Comparison of ENCODE assay signal across 22 cellular contexts in the genomic region with DNA sequence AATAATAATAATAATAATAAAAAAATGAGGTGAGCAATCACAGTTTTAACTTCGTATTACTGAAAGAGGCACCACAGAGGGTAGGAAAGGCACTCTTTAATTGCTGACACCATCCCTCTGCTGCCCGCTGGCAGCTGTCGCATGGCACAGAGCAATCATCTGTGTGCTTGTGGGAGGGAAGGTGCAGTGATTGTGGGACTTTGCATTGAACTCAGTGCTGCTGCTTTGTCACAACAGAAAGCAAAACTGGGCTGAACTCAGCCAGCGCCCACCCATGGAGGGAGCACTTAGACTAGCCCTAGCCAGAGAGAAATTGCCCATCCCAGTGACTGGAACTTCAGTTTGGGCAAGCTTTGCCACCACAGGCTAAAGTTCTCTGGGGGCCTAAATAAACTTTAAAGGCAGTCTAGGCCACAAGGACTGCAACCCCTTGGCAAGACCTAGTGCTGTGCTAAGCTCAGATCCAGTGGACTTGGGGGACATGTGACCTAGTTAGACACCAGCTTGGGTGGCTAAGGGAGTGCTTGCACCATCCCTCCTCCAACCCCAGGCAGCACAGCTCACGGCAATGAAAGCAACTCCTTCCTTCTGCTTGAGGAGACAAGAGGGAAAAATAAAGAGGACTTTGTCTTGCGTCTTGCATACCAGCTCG.
"Had no signal": no experiment of that assay in that cellular context is flagged by ENCODE, and none has a peak within 500 bp of the region (broad histone marks: within the 10 kb centered on the region; RNA-seq: fewer than 3 reads in every experiment).

No MANE protein-coding gene starts in this region.

- H3K4me1 Mint-ChIP-seq: activated naive CD8-positive, alpha-beta T cell treated with anti-CD3 and anti-CD28 coated beads, Interleukin-2, amount 50 U/mL, for 24 hours; immature natural killer cell; mesothelial cell of epicardium had no signal

- DNase-seq: activated CD4-positive, alpha-beta T cell treated with anti-CD3 and anti-CD28 coated beads, Interleukin-2, amount 50 U/mL, for 1 hour; activated gamma-delta T cell; activated naive CD4-positive, alpha-beta T cell treated with anti-CD3 and anti-CD28 coated beads, Interleukin-2, amount 50 U/mL, for 16 hours; activated naive CD8-positive, alpha-beta T cell treated with anti-CD3 and anti-CD28 coated beads, Interleukin-2, amount 50 U/mL, for 24 hours; activated T-cell treated with anti-CD3 and anti-CD28 coated beads for 4 hours; effector CD8-positive, alpha-beta T cell; foreskin melanocyte; glutamatergic neuron; immature natural killer cell; left lung; ovary; right cardiac atrium; stimulated activated CD4-positive, alpha-beta T cell treated with anti-CD3 and anti-CD28 coated beads, Interleukin-1b, Interleukin-23, amount 100 ng/mL, for 48 hours; substantia nigra had no signal

- H3K27ac ChIP-seq: cardiac muscle cell, hepatocyte, left lung, ovary, thyroid gland had no signal

- H3K9me3 Mint-ChIP-seq: dendritic cell treated with granulocyte-macrophage colony-stimulating factor and Interleukin-4, amounts not matched to agents 40 ng/mL and 50 ng/mL, for 4 days; immature natural killer cell; natural killer cell treated with Interleukin-12 subunit alpha and Interleukin-12 subunit beta and Interleukin-15 and Interleukin-18, amount 100 ng/mL, for 72 hours; stimulated activated naive CD8-positive, alpha-beta T cell treated with anti-CD3 and anti-CD28 coated beads, Interleukin-15, Interleukin-2, amounts not matched to agents 100 ng/mL and 50 ng/mL, for 24 hours had no signal

- H3K36me3 Mint-ChIP-seq: immature natural killer cell; natural killer cell treated with Interleukin-12 subunit alpha and Interleukin-12 subunit beta and Interleukin-15 and Interleukin-18, amount 100 ng/mL, for 72 hours had no signal

- H3K27ac Mint-ChIP-seq: activated naive CD8-positive, alpha-beta T cell treated with anti-CD3 and anti-CD28 coated beads, Interleukin-2, amount 50 U/mL, for 24 hours; dendritic cell treated with granulocyte-macrophage colony-stimulating factor and Interleukin-4, amounts not matched to agents 40 ng/mL and 50 ng/mL, for 4 days; immature natural killer cell; mesothelial cell of epicardium; natural killer cell treated with Interleukin-12 subunit alpha and Interleukin-12 subunit beta and Interleukin-15 and Interleukin-18, amount 100 ng/mL, for 72 hours; stimulated activated naive CD8-positive, alpha-beta T cell treated with anti-CD3 and anti-CD28 coated beads, Interleukin-15, Interleukin-2, amounts not matched to agents 100 ng/mL and 50 ng/mL, for 24 hours had no signal

- ATAC-seq: activated naive CD8-positive, alpha-beta T cell treated with anti-CD3 and anti-CD28 coated beads, Interleukin-2, amount 50 U/mL, for 24 hours; left lung; natural killer cell treated with Interleukin-12 subunit alpha and Interleukin-12 subunit beta and Interleukin-15 and Interleukin-18, amount 100 ng/mL, for 72 hours; right cardiac atrium had no signal

- H3K4me3 Mint-ChIP-seq: activated naive CD8-positive, alpha-beta T cell treated with anti-CD3 and anti-CD28 coated beads, Interleukin-2, amount 50 U/mL, for 24 hours; dendritic cell treated with granulocyte-macrophage colony-stimulating factor and Interleukin-4, amounts not matched to agents 40 ng/mL and 50 ng/mL, for 4 days; immature natural killer cell; mesothelial cell of epicardium; natural killer cell treated with Interleukin-12 subunit alpha and Interleukin-12 subunit beta and Interleukin-15 and Interleukin-18, amount 100 ng/mL, for 72 hours; stimulated activated naive CD8-positive, alpha-beta T cell treated with anti-CD3 and anti-CD28 coated beads, Interleukin-15, Interleukin-2, amounts not matched to agents 100 ng/mL and 50 ng/mL, for 24 hours had no signal

- H3K4me3 ChIP-seq: cardiac muscle cell, hepatocyte, left lung, lung, ovary, thyroid gland had no signal
